9 cellular contexts compared by ENCODE assay signal in genomic region chr1:94061513-94062443, GRCh38. TPM values are rescaled to one million over a fixed set of nuclear protein-coding genes. Genes with fewer than 3 reads are reported as not detected.
DNase-seq lines count a peak whose midpoint lies in the region; ATAC-seq and TF ChIP-seq lines count a peak whose summit lies in the region.
"Had no signal": no experiment of that assay in that cellular context is flagged by ENCODE, and none has a peak within 500 bp of the region (broad histone marks: within the 10 kb centered on the region; RNA-seq: fewer than 3 reads in every experiment).

No MANE protein-coding gene starts in this region.

- H3K4me1 ChIP-seq in HEK293 (ENCODE audit: control insufficient read depth, insufficient read depth, low read length) (no peaks in the 10 kb centered on the region), thyroid gland (peaks cover 16 to 41% of the 10 kb centered on the region in 2 donors)

- WGBS in thyroid gland, 2 donors: 13 to 24% methylated on average over 5 of the region's 5 CpGs

- H3K36me3 ChIP-seq in HEK293 (ENCODE audit: control insufficient read depth in 2 of 2, insufficient read depth in 1 of 2, low read length in 2 of 2) (no peaks in the 10 kb centered on the region), thyroid gland (no peaks in the 10 kb centered on the region)

- CTCF ChIA-PET in GM10248 (lab: Yijun Ruan, JAX): interaction anchor here (0.6 to 14.4 kb wide), 27 partner anchors 9 to 774 kb away, joined by 3 to 235 read pairs (median 5); no protein-coding TSS in a partner anchor
- CTCF ChIA-PET in HEK293 (lab: Yijun Ruan, JAX): interaction anchor here (0.5 to 13.9 kb wide), 44 partner anchors 8 to 744 kb away, joined by 3 to 389 read pairs (median 4); partner anchors contain the start of gene ARHGAP29

- no peaks in the 10 kb centered on the region for H3K27me3 ChIP-seq in thyroid gland

- H3K27ac Mint-ChIP-seq in T-helper 17 cell: no peak overlapping the region
- no peak overlapping the region for H3K27ac Mint-ChIP-seq in memory B cell

- TF ChIP-seq CTCF in 22Rv1 (IDR thresholded peaks at IDR 0.05) (peak; percentile 89), GM10248 (IDR thresholded peaks at IDR 0.05; ENCODE audit: control extremely low read depth, extremely low read depth, low read depth, missing control alignments) (peak; percentile 80), HEK293 (tag by site-specific recombination; IDR thresholded peaks at IDR 0.05) (peak; percentile 88), thyroid gland (IDR thresholded peaks at IDR 0.05) (peak; percentile 81 to 99 (median 92))

- H3K4me3 Mint-ChIP-seq in T-helper 17 cell: no peak overlapping the region
- no peak overlapping the region for H3K4me3 Mint-ChIP-seq in memory B cell

- DNase-seq in GM10248 (ENCODE audit: extremely low spot score) (peak; percentile 74), M059J (ENCODE audit: low read depth) (peak; percentile 78), T-helper 17 cell (no peak), ecto neural progenitor cell (ENCODE audit: low spot score) (peak; percentile 79), memory B cell (ENCODE audit: low spot score in 2 of 2) (no peak), thyroid gland (peak; percentile 84)

- H3K4me3 ChIP-seq in HEK293 (ENCODE audit: low read depth, low read length): no peak overlapping the region
- no peak overlapping the region for H3K4me3 ChIP-seq in thyroid gland (replicated peaks in 1 of 3)

- intact Hi-C loops in thyroid gland (cut with DNase I): loop anchor here (5.0 kb wide), 1 partner anchor 176 kb away; the partner anchor contains the start of gene ARHGAP29

- ATAC-seq in T-helper 17 cell (peak; percentile 50), memory B cell (ENCODE audit: low read depth) (peak; percentile 35)

- no peak overlapping the region for H3K27ac ChIP-seq in 22Rv1
- no peak overlapping the region for H3K27ac ChIP-seq in HEK293 (ENCODE audit: extremely low read depth, low read depth, low read length)
- H3K27ac ChIP-seq in thyroid gland: peak overlapping the region in 2 of 3 donors; percentile 19 to 36

- H3K36me3 Mint-ChIP-seq in T-helper 17 cell (ENCODE audit: low read depth): peaks cover 2% of the 10 kb centered on the region
- no peaks in the 10 kb centered on the region for H3K36me3 Mint-ChIP-seq in memory B cell

- H3K9me3 Mint-ChIP-seq in memory B cell: no peaks in the 10 kb centered on the region

- TF ChIP-seq POLR2A in thyroid gland (IDR thresholded peaks at IDR 0.05): no peak

- POLR2A ChIA-PET in GM10248 (lab: Yijun Ruan, JAX): no interaction called here
- POLR2A ChIA-PET in HEK293 (lab: Yijun Ruan, JAX): interaction anchor here (1.3 to 2.4 kb wide), 2 partner anchors 176 to 274 kb away, joined by 4 to 9 read pairs; partner anchors contain the start of gene ARHGAP29

- peaks cover 5% of the 10 kb centered on the region for H3K4me1 Mint-ChIP-seq in T-helper 17 cell
- H3K4me1 Mint-ChIP-seq in memory B cell: peaks cover 2% of the 10 kb centered on the region

- H3K27me3 Mint-ChIP-seq in T-helper 17 cell: peaks cover 66% of the 10 kb centered on the region
- peaks cover 13% of the 10 kb centered on the region for H3K27me3 Mint-ChIP-seq in memory B cell

- H3K9me3 ChIP-seq in HEK293 (ENCODE audit: control insufficient read depth, insufficient read depth, low read depth, low read length) (no peaks in the 10 kb centered on the region), T-helper 17 cell (ENCODE audit: control insufficient read depth, low read length, poor library complexity, severe bottlenecking) (no peaks in the 10 kb centered on the region), thyroid gland (no peaks in the 10 kb centered on the region)

TF ChIP-seq in HEK293, 187 proteins besides CTCF, POLR2A, EP300 and RAD21 (continues in another document):
- TF ChIP-seq ZNF660 (tag by site-specific recombination; IDR thresholded peaks at IDR 0.05) (peak; percentile 52; the same call in 1 of the 2 replicates), SETDB1 (IDR thresholded peaks at IDR 0.05; ENCODE audit: insufficient read length, low read length) (no peak), HOXC10 (CRISPR knock-in tag; IDR thresholded peaks at IDR 0.05) (no peak), ZNF2 (tag by site-specific recombination; IDR thresholded peaks at IDR 0.05) (peak; percentile 93), ZNF600 (tag by site-specific recombination; IDR thresholded peaks at IDR 0.05) (peak; percentile 37; the same call in 1 of the 2 replicates), EGR2 (tag by site-specific recombination; IDR thresholded peaks at IDR 0.05; ENCODE audit: low read depth) (0 out of 2 replicates have a peak, but pooled peaks have one; percentile 10), KLF9 (tag by site-specific recombination; IDR thresholded peaks at IDR 0.05; ENCODE audit: low read depth) (peak; percentile 69), ELK4 (IDR thresholded peaks at IDR 0.05; ENCODE audit: borderline replicate concordance, low read depth, low read length) (no peak), ZIC2 (tag by site-specific recombination; IDR thresholded peaks at IDR 0.05) (no peak), ZNF391 (tag by site-specific recombination; IDR thresholded peaks at IDR 0.05; ENCODE audit: borderline replicate concordance, low read depth) (0 out of 2 replicates have a peak, but pooled peaks have one; percentile 42), KLF16 (tag by site-specific recombination; IDR thresholded peaks at IDR 0.05) (no peak), WT1 (tag by site-specific recombination; IDR thresholded peaks at IDR 0.05) (0 out of 2 replicates have a peak, but pooled peaks have one; percentile 26), SCRT2 (tag by site-specific recombination; IDR thresholded peaks at IDR 0.05) (no peak), ZFP69B (tag by site-specific recombination; IDR thresholded peaks at IDR 0.05) (peak; percentile 54; the same call in 1 of the 2 replicates), ZNF248 (tag by site-specific recombination; IDR thresholded peaks at IDR 0.05) (no peak), GLI4 (tag by site-specific recombination; IDR thresholded peaks at IDR 0.05) (no peak), PRDM1 (tag by site-specific recombination; IDR thresholded peaks at IDR 0.05) (peak; percentile 93), ZNF560 (tag by site-specific recombination; IDR thresholded peaks at IDR 0.05; ENCODE audit: borderline replicate concordance) (no peak), SP3 (tag by site-specific recombination; IDR thresholded peaks at IDR 0.05) (no peak), ZFHX2 (tag by site-specific recombination; conservative IDR thresholded peaks at IDR 0.05) (peak; percentile 55), ZNF223 (tag by site-specific recombination; IDR thresholded peaks at IDR 0.05) (no peak), ZNF366 (tag by site-specific recombination; conservative IDR thresholded peaks at IDR 0.05) (no peak), ZXDB (tag by site-specific recombination; IDR thresholded peaks at IDR 0.05) (no peak), ZNF76 (tag by site-specific recombination; IDR thresholded peaks at IDR 0.05; ENCODE audit: borderline replicate concordance, low read depth) (no peak), ZBTB49 (tag by site-specific recombination; IDR thresholded peaks at IDR 0.05; ENCODE audit: low read depth) (no peak), ZNF501 (tag by site-specific recombination; IDR thresholded peaks at IDR 0.05) (peak; percentile 49; the same call in 1 of the 2 replicates), ZBTB8A (tag by site-specific recombination; IDR thresholded peaks at IDR 0.05) (no peak), SP7 (tag by site-specific recombination; IDR thresholded peaks at IDR 0.05) (peak; percentile 50; the same call in 1 of the 2 replicates), ZNF677 (tag by site-specific recombination; IDR thresholded peaks at IDR 0.05) (no peak), ZNF350 (tag by site-specific recombination; IDR thresholded peaks at IDR 0.05) (no peak), ZNF654 (tag by site-specific recombination; IDR thresholded peaks at IDR 0.05; ENCODE audit: low read depth) (peak; percentile 94), IKZF3 (tag by site-specific recombination; IDR thresholded peaks at IDR 0.05) (peak; percentile 40; the same call in 1 of the 2 replicates)

RNA-seq across cellular contexts. Expression of gene ABCA4, which starts 59.2 kb away (rescaled TPM):
- total RNA-seq in M059J (2014; rRNA removed; shearing (Covaris generic)): 0.15 TPM in 1 of 2 replicates, not detected in the other
- not detected for total RNA-seq in T-helper 17 cell
- 1 to 10 TPM in 1 of 4 donors, under 1 TPM in 3; 0.44 to 1.0 (median 0.82) TPM for total RNA-seq in thyroid gland
- total RNA-seq: mononuclear cell had no signal

Comparison
In these comparisons a context has a peak if more than half of its experiments do, and no peak if none do; other contexts are left out.
1. H3K27ac ChIP-seq: peak in thyroid gland (2 of 3); none in 22Rv1 (single experiment) and HEK293 (single experiment).
2. DNase-seq: peak in GM10248 (single experiment), M059J (single experiment), ecto neural progenitor cell (single experiment) and thyroid gland (2 of 2); none in T-helper 17 cell (0 of 3) and memory B cell (0 of 2).
3. Peak in every context shown above with its lines, with median percentiles within 50 percentile points of each other: CTCF ChIP-seq.